14 cellular contexts compared by ENCODE assay signal in the genomic region with DNA sequence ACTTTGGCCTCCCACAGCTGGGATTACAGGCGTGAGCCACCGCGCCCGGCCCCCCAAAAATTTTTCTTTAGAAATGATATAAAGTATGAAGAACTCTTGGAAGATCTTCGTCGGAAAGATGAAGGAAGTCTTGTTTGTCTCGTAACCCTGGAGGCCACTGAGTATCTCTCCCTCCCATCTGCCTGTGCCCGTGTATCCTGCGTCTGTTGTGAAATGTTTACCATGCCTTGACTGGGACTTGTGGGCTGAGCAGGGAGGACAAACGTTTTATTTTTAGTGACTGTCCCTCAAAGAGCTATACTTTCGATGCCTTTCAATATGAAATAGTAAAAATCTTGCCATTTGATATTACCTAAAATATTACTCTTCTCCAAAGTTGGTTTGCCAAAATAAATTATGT.
DNase-seq lines count a peak whose midpoint lies in the region; ATAC-seq, FAIRE-seq and TF ChIP-seq lines count a peak whose summit lies in the region.
"Had no signal": no experiment of that assay in that cellular context is flagged by ENCODE, and none has a peak within 500 bp of the region (broad histone marks: within the 10 kb centered on the region; RNA-seq: fewer than 3 reads in every experiment).

No MANE protein-coding gene starts in this region.

- no peak for TF ChIP-seq CTCF in GM13976 (IDR thresholded peaks at IDR 0.05; ENCODE audit: borderline replicate concordance, control extremely low read depth, extremely low read depth, insufficient read depth, missing control alignments)

- H3K27me3 Mint-ChIP-seq in activated T-cell treated with anti-CD3 and anti-CD28 coated beads, Interleukin-2, amount 50 U/mL, for 4 hours (ENCODE audit: low read depth) = no peaks in the 10 kb centered on the region
- no peaks in the 10 kb centered on the region for H3K27me3 Mint-ChIP-seq in activated T-helper 1 cell treated with anti-CD3 and anti-CD28 coated beads, Interleukin-12 subunit alpha, Interleukin-12 subunit beta, Interleukin-2, Interleukin-4 antibody, amounts not matched to agents 30 ng/mL and 10 ng/mL and 1 ng/mL, durations not matched to agents 14 hours and 24 hours and 36 hours (ENCODE audit: insufficient read depth)
- no peaks in the 10 kb centered on the region for H3K27me3 Mint-ChIP-seq in natural killer cell treated with Interleukin-12 subunit alpha and Interleukin-12 subunit beta and Interleukin-15 and Interleukin-18, amount 100 ng/mL, for 72 hours

- ATAC-seq in activated T-cell treated with anti-CD3 and anti-CD28 coated beads, Interleukin-2, amount 50 U/mL, for 4 hours = no peak
- ATAC-seq in natural killer cell treated with Interleukin-12 subunit alpha and Interleukin-12 subunit beta and Interleukin-15 and Interleukin-18, amount 100 ng/mL, for 72 hours = no peak
- ATAC-seq: HCT116 had no signal

- peak overlapping the region; percentile 65 for H3K4me3 Mint-ChIP-seq in activated T-cell treated with anti-CD3 and anti-CD28 coated beads, Interleukin-2, amount 50 U/mL, for 4 hours
- H3K4me3 Mint-ChIP-seq in activated T-helper 1 cell treated with anti-CD3 and anti-CD28 coated beads, Interleukin-12 subunit alpha, Interleukin-12 subunit beta, Interleukin-2, Interleukin-4 antibody, amounts not matched to agents 30 ng/mL and 10 ng/mL and 1 ng/mL, durations not matched to agents 14 hours and 24 hours and 36 hours = peak overlapping the region; percentile 68
- H3K4me3 Mint-ChIP-seq in natural killer cell treated with Interleukin-12 subunit alpha and Interleukin-12 subunit beta and Interleukin-15 and Interleukin-18, amount 100 ng/mL, for 72 hours = no peak overlapping the region

- intact Hi-C loops in activated T-helper 1 cell treated with anti-CD3 and anti-CD28 coated beads, Interleukin-12 subunit alpha, Interleukin-12 subunit beta, Interleukin-2, Interleukin-4 antibody, amounts not matched to agents 30 ng/mL and 10 ng/mL and 1 ng/mL, durations not matched to agents 14 hours and 24 hours and 36 hours (cut with micrococcal nuclease) = loop anchor here (1.0 to 5.0 kb wide), 8 partner anchors 8 to 225 kb away; no protein-coding TSS in a partner anchor

- no peak for FAIRE-seq in GM12891 (lab: Jason Lieb, UNC)
- FAIRE-seq: HTR-8/SVneo had no signal

- peak overlapping the region; percentile 61 for H3K27ac Mint-ChIP-seq in activated T-helper 1 cell treated with anti-CD3 and anti-CD28 coated beads, Interleukin-12 subunit alpha, Interleukin-12 subunit beta, Interleukin-2, Interleukin-4 antibody, amounts not matched to agents 30 ng/mL and 10 ng/mL and 1 ng/mL, durations not matched to agents 14 hours and 24 hours and 36 hours
- peak overlapping the region; percentile 49 to 87 for H3K27ac Mint-ChIP-seq in natural killer cell treated with Interleukin-12 subunit alpha and Interleukin-12 subunit beta and Interleukin-15 and Interleukin-18, amount 100 ng/mL, for 72 hours

- H3K9me3 Mint-ChIP-seq in activated T-cell treated with anti-CD3 and anti-CD28 coated beads, Interleukin-2, amount 50 U/mL, for 4 hours = no peaks in the 10 kb centered on the region
- no peaks in the 10 kb centered on the region for H3K9me3 Mint-ChIP-seq in activated T-helper 1 cell treated with anti-CD3 and anti-CD28 coated beads, Interleukin-12 subunit alpha, Interleukin-12 subunit beta, Interleukin-2, Interleukin-4 antibody, amounts not matched to agents 30 ng/mL and 10 ng/mL and 1 ng/mL, durations not matched to agents 14 hours and 24 hours and 36 hours
- no peaks in the 10 kb centered on the region for H3K9me3 Mint-ChIP-seq in natural killer cell treated with Interleukin-12 subunit alpha and Interleukin-12 subunit beta and Interleukin-15 and Interleukin-18, amount 100 ng/mL, for 72 hours

- TF ChIP-seq POLR2A in GM12891 (IDR thresholded peaks at IDR 0.05; ENCODE audit: low read depth, low read length) = no peak

- peaks cover 79% of the 10 kb centered on the region for H3K4me1 Mint-ChIP-seq in activated T-cell treated with anti-CD3 and anti-CD28 coated beads, Interleukin-2, amount 50 U/mL, for 4 hours (ENCODE audit: low read depth)
- H3K4me1 Mint-ChIP-seq in activated T-helper 1 cell treated with anti-CD3 and anti-CD28 coated beads, Interleukin-12 subunit alpha, Interleukin-12 subunit beta, Interleukin-2, Interleukin-4 antibody, amounts not matched to agents 30 ng/mL and 10 ng/mL and 1 ng/mL, durations not matched to agents 14 hours and 24 hours and 36 hours (ENCODE audit: low read depth) = peaks cover 91% of the 10 kb centered on the region
- peaks cover 33 to 37% of the 10 kb centered on the region in 2 donors for H3K4me1 Mint-ChIP-seq in natural killer cell treated with Interleukin-12 subunit alpha and Interleukin-12 subunit beta and Interleukin-15 and Interleukin-18, amount 100 ng/mL, for 72 hours (ENCODE audit: low read depth in 2 of 2)

- no peak for DNase-seq in activated T-cell treated with anti-CD3 and anti-CD28 coated beads, Interleukin-2, amount 50 U/mL, for 4 hours
- no peak for DNase-seq in activated T-cell treated with anti-CD3 and anti-CD28 coated beads, Interleukin-2, amount 50 U/mL, for 48 hours
- DNase-seq in HuH-7.5 (ENCODE audit: low spot score) = peak; percentile 57
- DNase-seq in activated T-helper 1 cell treated with anti-CD3 and anti-CD28 coated beads, Interleukin-12 subunit alpha, Interleukin-12 subunit beta, Interleukin-2, Interleukin-4 antibody, amounts not matched to agents 30 ng/mL and 10 ng/mL and 1 ng/mL, durations not matched to agents 14 hours and 24 hours and 36 hours (ENCODE audit: low spot score) = no peak
- DNase-seq in natural killer cell treated with Interleukin-12 subunit alpha and Interleukin-12 subunit beta and Interleukin-15 and Interleukin-18, amount 100 ng/mL, for 72 hours (ENCODE audit: low spot score) = no peak
- DNase-seq in GM12891 (ENCODE audit: insufficient read length, low spot score) = no peak
- DNase-seq in stimulated activated CD4-positive, alpha-beta T cell treated with anti-CD3 and anti-CD28 coated beads, Interleukin-15, amount 100 ng/mL, for 24 hours = no peak
- DNase-seq in GM13976 (ENCODE audit: low spot score) = no peak
- DNase-seq: ACHN; activated gamma-delta T cell treated with Interleukin-2 at 50 U/mL for 16 hours; effector memory CD4-positive, alpha-beta T cell; kidney glomerular epithelial cell had no signal

- in situ Hi-C loops in GM13976 (cut with MboI; ENCODE audit: low sequenced_read_pairs, unreplicated experiment) = no loop called here

- H3K36me3 Mint-ChIP-seq in activated T-cell treated with anti-CD3 and anti-CD28 coated beads, Interleukin-2, amount 50 U/mL, for 4 hours (ENCODE audit: insufficient read depth) = peaks cover 8% of the 10 kb centered on the region
- peaks cover 29% of the 10 kb centered on the region for H3K36me3 Mint-ChIP-seq in activated T-helper 1 cell treated with anti-CD3 and anti-CD28 coated beads, Interleukin-12 subunit alpha, Interleukin-12 subunit beta, Interleukin-2, Interleukin-4 antibody, amounts not matched to agents 30 ng/mL and 10 ng/mL and 1 ng/mL, durations not matched to agents 14 hours and 24 hours and 36 hours (ENCODE audit: low read depth)
- H3K36me3 Mint-ChIP-seq in natural killer cell treated with Interleukin-12 subunit alpha and Interleukin-12 subunit beta and Interleukin-15 and Interleukin-18, amount 100 ng/mL, for 72 hours = no peaks in the 10 kb centered on the region

TF ChIP-seq in GM12891, 5 proteins besides CTCF, POLR2A, EP300 and RAD21:
- no peak for TF ChIP-seq TAF1 (IDR thresholded peaks at IDR 0.05; ENCODE audit: low read depth, low read length)
- no peak for TF ChIP-seq SPI1 (IDR thresholded peaks at IDR 0.05; ENCODE audit: low read depth, low read length)
- no peak for TF ChIP-seq POU2F2 (IDR thresholded peaks at IDR 0.05; ENCODE audit: low read depth, low read length)
- no peak for TF ChIP-seq POLR2AphosphoS5 (IDR thresholded peaks at IDR 0.05; ENCODE audit: low read depth, low read length)
- no peak for TF ChIP-seq PAX5 (IDR thresholded peaks at IDR 0.05; ENCODE audit: insufficient read depth, low read length, severe bottlenecking)
